17 cellular contexts compared by ENCODE assay signal in genomic region chr9:107546859-107547258, GRCh38.
"Had no signal": no experiment of that assay in that cellular context is flagged by ENCODE, and none has a peak within 500 bp of the region (broad histone marks: within the 10 kb centered on the region; RNA-seq: fewer than 3 reads in every experiment).

No MANE protein-coding gene starts in this region.

- H3K4me3 ChIP-seq: ascending aorta, left lung, testis, uterus had no signal

- H3K27ac Mint-ChIP-seq: activated CD4-positive, alpha-beta memory T cell treated with anti-CD3 and anti-CD28 coated beads, Interleukin-2, amount 10 ng/mL, durations not matched to agents 7 days and 5 days; activated naive CD8-positive, alpha-beta T cell treated with anti-CD3 and anti-CD28 coated beads, Interleukin-2, amount 50 U/mL, for 24 hours; activated T-helper 1 cell treated with anti-CD3 and anti-CD28 coated beads, Interleukin-12 subunit alpha, Interleukin-12 subunit beta, Interleukin-2, Interleukin-4 antibody, amounts not matched to agents 30 ng/mL and 10 ng/mL and 1 ng/mL, durations not matched to agents 14 hours and 24 hours and 36 hours; nephron progenitor cell had no signal

- H3K4me3 Mint-ChIP-seq: activated CD4-positive, alpha-beta memory T cell treated with anti-CD3 and anti-CD28 coated beads, Interleukin-2, amount 10 ng/mL, durations not matched to agents 7 days and 5 days; activated naive CD8-positive, alpha-beta T cell treated with anti-CD3 and anti-CD28 coated beads, Interleukin-2, amount 50 U/mL, for 24 hours; activated T-helper 1 cell treated with anti-CD3 and anti-CD28 coated beads, Interleukin-12 subunit alpha, Interleukin-12 subunit beta, Interleukin-2, Interleukin-4 antibody, amounts not matched to agents 30 ng/mL and 10 ng/mL and 1 ng/mL, durations not matched to agents 14 hours and 24 hours and 36 hours; nephron progenitor cell had no signal

- H3K27me3 ChIP-seq: ascending aorta, foreskin keratinocyte, left lung, testis, uterus had no signal

- DNase-seq: activated CD4-positive, alpha-beta memory T cell treated with anti-CD3 and anti-CD28 coated beads, Interleukin-2, amount 10 ng/mL, durations not matched to agents 7 days and 5 days; activated CD8-positive, alpha-beta memory T cell treated with anti-CD3 and anti-CD28 coated beads, Interleukin-2, amount 50 U/mL, for 4 hours; activated naive CD4-positive, alpha-beta T cell; activated naive CD8-positive, alpha-beta T cell treated with anti-CD3 and anti-CD28 coated beads, Interleukin-2, amount 50 U/mL, for 24 hours; foreskin keratinocyte; head of caudate nucleus; left lung; mesendoderm; nephron progenitor cell; stimulated activated CD4-positive, alpha-beta T cell treated with anti-CD3 and anti-CD28 coated beads, Interleukin-4, amount 100 ng/mL, for 1 hour; stimulated activated CD8-positive, alpha-beta memory T cell treated with anti-CD3 and anti-CD28 coated beads, Interleukin-4, amount 100 ng/mL, for 48 hours; stimulated activated naive CD8-positive, alpha-beta T cell treated with anti-CD3 and anti-CD28 coated beads, Interleukin-15, Interleukin-2, amounts not matched to agents 100 U/mL and 50 U/mL, for 24 hours; T1000; testis; uterus had no signal

- H3K27me3 Mint-ChIP-seq: activated CD4-positive, alpha-beta memory T cell treated with anti-CD3 and anti-CD28 coated beads, Interleukin-2, amount 10 ng/mL, durations not matched to agents 7 days and 5 days had no signal

- H3K36me3 ChIP-seq: ascending aorta, left lung, uterus had no signal

- H3K9me3 ChIP-seq: ascending aorta, left lung, testis, uterus had no signal

- H3K4me1 Mint-ChIP-seq: activated CD4-positive, alpha-beta memory T cell treated with anti-CD3 and anti-CD28 coated beads, Interleukin-2, amount 10 ng/mL, durations not matched to agents 7 days and 5 days; activated naive CD8-positive, alpha-beta T cell treated with anti-CD3 and anti-CD28 coated beads, Interleukin-2, amount 50 U/mL, for 24 hours had no signal

- H3K27ac ChIP-seq: ascending aorta, foreskin keratinocyte, left lung, testis had no signal

- ATAC-seq: activated naive CD8-positive, alpha-beta T cell treated with anti-CD3 and anti-CD28 coated beads, Interleukin-2, amount 50 U/mL, for 24 hours; foreskin keratinocyte; left lung; stimulated activated naive CD8-positive, alpha-beta T cell treated with anti-CD3 and anti-CD28 coated beads, Interleukin-15, Interleukin-2, amounts not matched to agents 100 U/mL and 50 U/mL, for 24 hours had no signal
